10 cellular contexts compared by ENCODE assay signal in the genomic region with DNA sequence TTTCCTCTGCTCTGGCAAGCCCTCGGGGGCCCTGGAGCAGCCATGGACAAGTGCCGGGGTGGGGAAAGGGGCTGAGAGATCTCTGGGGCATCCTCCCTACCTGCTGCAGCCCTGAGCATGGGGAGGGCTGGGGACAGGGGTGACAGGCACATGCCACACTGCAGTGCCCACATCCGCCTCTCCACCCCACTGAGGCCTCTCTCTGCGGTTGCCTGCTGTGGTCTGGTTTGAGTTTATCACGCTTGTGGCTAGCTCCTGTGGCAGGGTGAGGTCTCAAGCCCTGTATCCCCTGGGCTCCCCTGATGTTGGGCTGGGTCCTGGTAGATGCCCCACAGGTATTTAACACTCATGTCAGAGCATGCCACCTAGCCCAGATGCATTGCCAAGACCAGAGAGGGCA. TPM values are rescaled to one million over a fixed set of nuclear protein-coding genes. Genes with fewer than 3 reads are reported as not detected.
DNase-seq lines count a peak whose midpoint lies in the region; ATAC-seq and TF ChIP-seq lines count a peak whose summit lies in the region.
"Had no signal": no experiment of that assay in that cellular context is flagged by ENCODE, and none has a peak within 500 bp of the region (broad histone marks: within the 10 kb centered on the region; RNA-seq: fewer than 3 reads in every experiment).

No MANE protein-coding gene starts in this region.

- TF ChIP-seq CTCF in right atrium auricular region (IDR thresholded peaks at IDR 0.05): no peak

- H3K27ac ChIP-seq in right atrium auricular region: no peak overlapping the region
- H3K27ac ChIP-seq: gastrocnemius medialis had no signal

- DNase-seq in T-helper 2 cell (peak; percentile 21 to 96 (median 47)), NCI-H446 (lab: John Stamatoyannopoulos, UW) (no peak), right atrium auricular region (ENCODE audit: low spot score) (no peak), nucleus accumbens (lab: John Stamatoyannopoulos, UW) (no peak)
- DNase-seq in activated gamma-delta T cell treated with anti-CD3 and anti-CD28 coated beads, Interleukin-2, amount 50 U/mL, for 16 hours (ENCODE audit: low read depth): peak; percentile 48
- DNase-seq in stimulated activated CD4-positive, alpha-beta T cell treated with anti-CD3 and anti-CD28 coated beads, TNF-alpha, amount 100 ng/mL, for 48 hours (ENCODE audit: low read depth in 3 of 3): peak; percentile 44 to 64 (median 44)
- DNase-seq: gastrocnemius medialis had no signal

- no peaks in the 10 kb centered on the region for H3K9me3 ChIP-seq in right atrium auricular region
- H3K9me3 ChIP-seq: gastrocnemius medialis had no signal

- no peak overlapping the region for H3K4me3 ChIP-seq in right atrium auricular region
- H3K4me3 ChIP-seq: gastrocnemius medialis had no signal

- H3K4me1 ChIP-seq in right atrium auricular region: no peaks in the 10 kb centered on the region
- H3K4me1 ChIP-seq: gastrocnemius medialis had no signal

- peak; percentile 60 for ATAC-seq in GM18873 (IDR thresholded peaks at IDR 0.05; ENCODE audit: low FRiP score, unreplicated experiment)
- ATAC-seq in HG03045 (IDR thresholded peaks at IDR 0.05; ENCODE audit: unreplicated experiment): no peak
- ATAC-seq: gastrocnemius medialis had no signal

- no peaks in the 10 kb centered on the region for H3K27me3 ChIP-seq in right atrium auricular region
- H3K27me3 ChIP-seq: gastrocnemius medialis had no signal

- H3K36me3 ChIP-seq in right atrium auricular region: no peaks in the 10 kb centered on the region
- H3K36me3 ChIP-seq: gastrocnemius medialis had no signal

RNA-seq across cellular contexts. Expression of a gene that starts 52.9 kb away (rescaled TPM):
- total RNA-seq in right atrium auricular region: not detected
- total RNA-seq: gastrocnemius medialis; T-helper 1 cell treated with Interleukin-12 subunit alpha and Interleukin-12 subunit beta and Interleukin-4 antibody, amounts not matched to agents 30 ng/mL and 1 ng/mL, for 36 hours had no signal

Comparison
In these comparisons a context has a peak if more than half of its experiments do, and no peak if none do; other contexts are left out.
1. DNase-seq: peak in T-helper 2 cell (5 of 5), activated gamma-delta T cell treated with anti-CD3 and anti-CD28 coated beads, Interleukin-2, amount 50 U/mL, for 16 hours (single experiment) and stimulated activated CD4-positive, alpha-beta T cell treated with anti-CD3 and anti-CD28 coated beads, TNF-alpha, amount 100 ng/mL, for 48 hours (3 of 3); none in NCI-H446 (0 of 2), right atrium auricular region (single experiment) and nucleus accumbens (0 of 56).